15 cellular contexts compared by ENCODE assay signal in genomic region chr12:13177896-13178295, GRCh38. TPM values are rescaled to one million over a fixed set of nuclear protein-coding genes. Genes with fewer than 3 reads are reported as not detected.
DNase-seq lines count a peak whose midpoint lies in the region; ATAC-seq and TF ChIP-seq lines count a peak whose summit lies in the region.
"Had no signal": no experiment of that assay in that cellular context is flagged by ENCODE, and none has a peak within 500 bp of the region (broad histone marks: within the 10 kb centered on the region; RNA-seq: fewer than 3 reads in every experiment).

No MANE protein-coding gene starts in this region.

- H3K27me3 ChIP-seq in HCT116 (ENCODE audit: insufficient read depth, low read length) (no peaks in the 10 kb centered on the region), PC-9 (ENCODE audit: insufficient read depth, low read depth) (no peaks in the 10 kb centered on the region), esophagus squamous epithelium (no peaks in the 10 kb centered on the region), subcutaneous abdominal adipose tissue (ENCODE audit: control insufficient read depth in 5 of 5, insufficient read depth in 4 of 5, low read length in 5 of 5) (peaks cover 0 to 3% (median 0%) of the 10 kb centered on the region in 5 donors)
- no peaks in the 10 kb centered on the region for H3K27me3 ChIP-seq in effector memory CD4-positive, alpha-beta T cell (replicated peaks; ENCODE audit: control insufficient read depth, insufficient read depth, low read length, poor library complexity, severe bottlenecking)
- H3K27me3 ChIP-seq: MG63 had no signal

- no peak overlapping the region for H3K27ac ChIP-seq in HCT116 (ENCODE audit: low read depth, low read length)
- H3K27ac ChIP-seq in PC-9, result peak overlapping the region; percentile 95
- peak overlapping the region in 3 of 4 donors; percentile 74 to 90 (median 87) for H3K27ac ChIP-seq in esophagus squamous epithelium
- H3K27ac ChIP-seq in subcutaneous abdominal adipose tissue (ENCODE audit: low read depth, low read length), result peak overlapping the region; percentile 76
- H3K27ac ChIP-seq in effector memory CD4-positive, alpha-beta T cell (ENCODE audit: insufficient read depth, low read length, poor library complexity, severe bottlenecking), result no peak overlapping the region

- no peak for TF ChIP-seq RAD21 in HCT116 (IDR thresholded peaks at IDR 0.05; ENCODE audit: low read depth)

- ATAC-seq in HCT116 (no peak), HG03469 (IDR thresholded peaks at IDR 0.05; ENCODE audit: unreplicated experiment) (no peak)

- no TSS peak for BruUV-seq in HCT116 (replicated peaks; lab: Mats Ljungman, UMichigan)
- no TSS peak for BruUV-seq in PC-9 (replicated peaks; lab: Mats Ljungman, UMichigan)

- H2AFZ ChIP-seq in HCT116 (ENCODE audit: low read depth, low read length, poor library complexity, severe bottlenecking), result no peak overlapping the region
- H2AFZ ChIP-seq in PC-9, result no peak overlapping the region

- H3K4me1 ChIP-seq in HCT116 (ENCODE audit: control insufficient read depth in 1 of 2, insufficient read depth in 2 of 2, low read length in 2 of 2), result peaks cover 45 to 93% of the 10 kb centered on the region in 2 experiments
- H3K4me1 ChIP-seq in PC-9 (replicated peaks; ENCODE audit: insufficient read depth), result peaks cover 91% of the 10 kb centered on the region
- H3K4me1 ChIP-seq in esophagus squamous epithelium, result peaks cover 22 to 74% (median 31%) of the 10 kb centered on the region in 3 donors
- peaks cover 15 to 46% (median 43%) of the 10 kb centered on the region in 5 donors for H3K4me1 ChIP-seq in subcutaneous abdominal adipose tissue (ENCODE audit: control insufficient read depth in 5 of 5, insufficient read depth in 5 of 5, low read length in 5 of 5)
- H3K4me1 ChIP-seq in effector memory CD4-positive, alpha-beta T cell (ENCODE audit: control insufficient read depth, insufficient read depth, low read length, poor library complexity, severe bottlenecking), result peaks cover 13% of the 10 kb centered on the region

- H3K9me2 ChIP-seq in HCT116 (ENCODE audit: insufficient read depth), result no peaks in the 10 kb centered on the region
- no peaks in the 10 kb centered on the region for H3K9me2 ChIP-seq in PC-9 (ENCODE audit: insufficient read depth)

- TF ChIP-seq CTCF in HCT116 (IDR thresholded peaks at IDR 0.05 in 2 of 3, conservative IDR thresholded peaks at IDR 0.05 in 1 of 3; ENCODE audit: borderline replicate concordance in 1 of 3, insufficient read depth in 1 of 3, low read depth in 2 of 3, low read length in 2 of 3) (no peak), PC-9 (conservative IDR thresholded peaks at IDR 0.05) (no peak), esophagus squamous epithelium (IDR thresholded peaks at IDR 0.05) (no peak)

- H3K9me3 ChIP-seq in HCT116 (ENCODE audit: control insufficient read depth in 1 of 2, insufficient read depth in 1 of 2, low read depth in 1 of 2, low read length in 2 of 2) (no peaks in the 10 kb centered on the region), PC-9 (ENCODE audit: insufficient read depth, low read depth) (no peaks in the 10 kb centered on the region), esophagus squamous epithelium (no peaks in the 10 kb centered on the region), subcutaneous abdominal adipose tissue (ENCODE audit: control insufficient read depth in 5 of 5, low read length in 5 of 5) (no peaks in the 10 kb centered on the region)
- H3K9me3 ChIP-seq in effector memory CD4-positive, alpha-beta T cell (ENCODE audit: control insufficient read depth, low read length), result no peaks in the 10 kb centered on the region
- H3K9me3 ChIP-seq: MG63 had no signal

- H3K9ac ChIP-seq in HCT116 (ENCODE audit: low read length) (no peak overlapping the region), subcutaneous abdominal adipose tissue (ENCODE audit: low read length in 5 of 5) (no peak overlapping the region)

- CTCF ChIA-PET in HCT116 (lab: Charles Lee), result interaction anchor here (1.1 kb wide), 1 partner anchor 79 kb away, joined by 3 read pairs; no protein-coding TSS in a partner anchor
- CTCF ChIA-PET in PC-9 (lab: Charles Lee), result no interaction called here

- H3F3A ChIP-seq in PC-9 (ENCODE audit: insufficient read depth, low read depth), result peaks cover 63% of the 10 kb centered on the region

- DNase-seq in HCT116 (ENCODE audit: low read depth, low spot score) (no peak), PC-9 (no peak), esophagus squamous epithelium (lab: John Stamatoyannopoulos, UW) (no peak), LoVo (ENCODE audit: low spot score) (no peak)
- DNase-seq in effector memory CD4-positive, alpha-beta T cell, result no peak
- DNase-seq: COR-L47, GF-D8, KG1, MG63, NCI-H1092 treated with DMSO at 0.1 percent for 48 hours, NCI-H2081 treated with DMSO at 0.1 percent for 48 hours, NCI-H510A, NCI-H774 had no signal

- WGBS in esophagus squamous epithelium, 2 donors, result 85 to 90% methylated on average over 5 of the region's 5 CpGs

- POLR2A ChIA-PET in HCT116 (lab: Charles Lee) (interaction anchor here (1.2 to 1.5 kb wide), 2 partner anchors 19 to 76 kb away, joined by 5 to 7 read pairs; partner anchors contain the start of gene EMP1), PC-9 (lab: Charles Lee; ENCODE audit: unreplicated experiment) (interaction anchor here (0.5 to 2.4 kb wide), 4 partner anchors 11 to 496 kb away, joined by 3 to 138 read pairs (median 6); partner anchors contain the start of gene EMP1)

- H3K36me3 ChIP-seq in HCT116 (ENCODE audit: control insufficient read depth in 1 of 2, insufficient read depth in 2 of 2, low read length in 2 of 2) (no peaks in the 10 kb centered on the region), PC-9 (ENCODE audit: low read depth) (no peaks in the 10 kb centered on the region), esophagus squamous epithelium (no peaks in the 10 kb centered on the region), subcutaneous abdominal adipose tissue (ENCODE audit: control insufficient read depth in 5 of 5, insufficient read depth in 5 of 5, low read length in 5 of 5) (no peaks in the 10 kb centered on the region)
- H3K36me3 ChIP-seq in effector memory CD4-positive, alpha-beta T cell (ENCODE audit: control insufficient read depth, insufficient read depth, low read length), result no peaks in the 10 kb centered on the region
- H3K36me3 ChIP-seq: MG63 had no signal

- peak overlapping the region; percentile 15; the same call in 1 of the 2 replicates for H3K4me2 ChIP-seq in HCT116 (ENCODE audit: low read length)
- peak overlapping the region; percentile 86 for H3K4me2 ChIP-seq in PC-9

- intact Hi-C loops in HCT116 (cut with micrococcal nuclease), result no loop called here
- intact Hi-C loops in PC-9 (cut with micrococcal nuclease; ENCODE audit: unreplicated experiment), result loop anchor here (10.0 kb wide), 1 partner anchor 453 kb away; no protein-coding TSS in a partner anchor
- intact Hi-C loops in esophagus squamous epithelium (cut with DNase I), result no loop called here

- H3K4me3 ChIP-seq in HCT116 (replicated peaks in 1 of 2; ENCODE audit: low read depth in 1 of 2, low read length in 2 of 2) (no peak overlapping the region), PC-9 (no peak overlapping the region), esophagus squamous epithelium (no peak overlapping the region), subcutaneous abdominal adipose tissue (ENCODE audit: low read depth in 1 of 5, low read length in 5 of 5) (no peak overlapping the region)
- H3K4me3 ChIP-seq in effector memory CD4-positive, alpha-beta T cell (ENCODE audit: insufficient read depth, low read depth, low read length, poor library complexity, severe bottlenecking), result no peak overlapping the region
- H3K4me3 ChIP-seq: MG63 had no signal

- TF ChIP-seq POLR2A in HCT116 (IDR thresholded peaks at IDR 0.05; ENCODE audit: borderline replicate concordance, extremely low read depth, insufficient read depth, insufficient read length) (no peak), esophagus squamous epithelium (IDR thresholded peaks at IDR 0.05) (no peak)

- H4K20me1 ChIP-seq in HCT116 (ENCODE audit: insufficient read depth) (no peaks in the 10 kb centered on the region), PC-9 (ENCODE audit: insufficient read depth) (no peaks in the 10 kb centered on the region)

- RAD21 ChIA-PET in HCT116 (lab: Charles Lee; ENCODE audit: low non-redundant PET in 1 of 2, low total read pairs in 2 of 2, uncharacterized antibody in 2 of 2, unreplicated experiment in 2 of 2), result no interaction called here

- H3K79me2 ChIP-seq in HCT116 (ENCODE audit: insufficient read depth, low read length), result no peaks in the 10 kb centered on the region
- H3K79me2 ChIP-seq in PC-9 (ENCODE audit: low read depth), result no peaks in the 10 kb centered on the region

TF ChIP-seq in HCT116, 20 proteins besides CTCF, POLR2A, EP300 and RAD21 (continues in another document):
- TF ChIP-seq ZBTB33 (IDR thresholded peaks at IDR 0.05; ENCODE audit: extremely low read depth, insufficient replicate concordance, low read length), result no peak
- no peak for TF ChIP-seq FOSL1 (IDR thresholded peaks at IDR 0.05; ENCODE audit: low read depth)
- no peak for TF ChIP-seq TCF7L2 (IDR thresholded peaks at IDR 0.05; ENCODE audit: borderline replicate concordance, extremely low read depth, insufficient read depth, insufficient read length)
- no peak for TF ChIP-seq SRF (IDR thresholded peaks at IDR 0.05; ENCODE audit: low read depth)
- no peak for TF ChIP-seq ZNF274 (IDR thresholded peaks at IDR 0.05; ENCODE audit: low read depth, low read length)
- TF ChIP-seq YY1 (IDR thresholded peaks at IDR 0.05; ENCODE audit: extremely low read depth, insufficient replicate concordance, low read depth, low read length), result no peak
- TF ChIP-seq CBX3 (IDR thresholded peaks at IDR 0.05; ENCODE audit: low read depth), result no peak
- no peak for TF ChIP-seq SIN3A (IDR thresholded peaks at IDR 0.05; ENCODE audit: low read depth)
- no peak for TF ChIP-seq EGR1 (IDR thresholded peaks at IDR 0.05; ENCODE audit: low read depth)
- TF ChIP-seq ZFX (IDR thresholded peaks at IDR 0.05), result no peak

RNA-seq across cellular contexts. Expression of gene EMP1, which starts 18.6 kb away (rescaled TPM):
- total RNA-seq in HCT116 (2021; ENCODE audit: unreplicated experiment) (110 TPM), PC-9 (2021) (542 and 909 TPM in 2 replicates), esophagus squamous epithelium (1,000 to 10,000 TPM; 2,742 to 8,541 (median 3,206) TPM)
- 170 and 244 TPM in 2 replicates for polyA plus RNA-seq in HCT116 (2012)

Comparison
In these comparisons a context has a peak if more than half of its experiments do, and no peak if none do; other contexts are left out.
1. H3K27ac ChIP-seq: peak in PC-9 (single experiment), esophagus squamous epithelium (3 of 4) and subcutaneous abdominal adipose tissue (single experiment); none in HCT116 (single experiment) and effector memory CD4-positive, alpha-beta T cell (single experiment).